ENCODE assay signal across 8 cellular contexts in the genomic region with DNA sequence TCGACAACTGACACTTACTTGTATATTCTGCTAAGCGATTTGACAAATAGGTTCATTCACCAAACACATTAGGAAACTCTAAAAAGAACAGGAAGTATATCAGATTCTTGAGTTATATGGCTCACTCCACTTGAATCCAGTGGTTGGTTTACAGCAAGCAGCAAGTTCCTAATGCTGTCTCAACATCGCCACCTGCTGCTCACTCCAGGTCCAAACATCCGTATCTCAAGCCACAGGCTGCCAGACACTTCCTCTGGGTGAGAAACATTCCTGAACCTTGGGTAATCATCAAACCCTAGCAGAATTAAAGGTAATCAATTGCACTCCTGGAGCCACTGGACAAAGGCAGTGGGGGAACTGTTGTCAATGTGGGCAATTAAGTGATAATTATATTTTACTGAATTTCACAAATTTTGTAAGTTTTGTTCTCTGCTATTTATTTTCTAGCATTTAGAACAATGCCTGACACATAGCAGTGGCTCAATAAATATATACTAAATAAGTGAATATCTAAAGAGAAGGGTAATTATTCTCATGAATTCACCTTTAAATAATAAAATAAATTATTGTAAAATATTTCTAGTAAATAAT.
DNase-seq lines count a peak whose midpoint lies in the region; ATAC-seq lines count a peak whose summit lies in the region.

No MANE protein-coding gene starts in this region.

- DNase-seq in AG08396 (ENCODE audit: low spot score), result peak; percentile 73
- DNase-seq in NCI-H2227 (lab: John Stamatoyannopoulos, UW; ENCODE audit: unreplicated experiment), result peak; percentile 91
- peak; percentile 61 for DNase-seq in cerebellar cortex (ENCODE audit: low spot score)
- DNase-seq in left colon, result peak; percentile 48 to 84
- DNase-seq in stimulated activated CD4-positive, alpha-beta T cell treated with anti-CD3 and anti-CD28 coated beads, Interleukin-4, amount 100 ng/mL, for 24 hours, result peak; percentile 74

- intact Hi-C loops in left colon (cut with DNase I, micrococcal nuclease), result loop anchor here (5.0 to 10.0 kb wide), 2 partner anchors 110 to 117 kb away; a partner anchor contains a TSS

- ATAC-seq in GM18867 (IDR thresholded peaks at IDR 0.05; ENCODE audit: unreplicated experiment) (peak; percentile 98), HG03097 (IDR thresholded peaks at IDR 0.05; ENCODE audit: low FRiP score, unreplicated experiment) (peak; percentile 82), left colon (peak; percentile 84)
- ATAC-seq in activated CD4-positive, CD25-positive, alpha-beta regulatory T cell treated with anti-CD3 and anti-CD28 coated beads, Interleukin-2, amount 50 U/mL, for 24 hours, result peak; percentile 50 to 65

Comparison
In these comparisons a context has a peak if more than half of its experiments do, and no peak if none do; other contexts are left out.
1. Peak in every context shown above with its lines: DNase-seq and ATAC-seq.